In genomic region chr7:73345538-73345937, GRCh38 we compare ENCODE assay signal across 1 cellular context.
A peak's percentile ranks its signal among the peaks of the same experiment; 100 is the strongest.
TF ChIP-seq lines count a peak whose summit lies in the region.

No MANE protein-coding gene starts in this region.

TF ChIP-seq in liver, 16 proteins besides CTCF, POLR2A, EP300 and RAD21:
- TF ChIP-seq, protein P1, sequence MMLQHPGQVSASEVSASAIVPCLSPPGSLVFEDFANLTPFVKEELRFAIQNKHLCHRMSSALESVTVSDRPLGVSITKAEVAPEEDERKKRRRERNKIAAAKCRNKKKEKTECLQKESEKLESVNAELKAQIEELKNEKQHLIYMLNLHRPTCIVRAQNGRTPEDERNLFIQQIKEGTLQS (IDR thresholded peaks at IDR 0.05), result no peak
- no peak for TF ChIP-seq HNF4G (IDR thresholded peaks at IDR 0.05)
- no peak for TF ChIP-seq ZBTB33 (IDR thresholded peaks at IDR 0.05)
- TF ChIP-seq MAX (IDR thresholded peaks at IDR 0.05), result no peak
- TF ChIP-seq GABPA (IDR thresholded peaks at IDR 0.05 in 1 of 2, conservative IDR thresholded peaks at IDR 0.05 in 1 of 2), result no peak
- peak; percentile 42 to 45 for TF ChIP-seq RXRA (IDR thresholded peaks at IDR 0.05)
- no peak for TF ChIP-seq FOXA1 (IDR thresholded peaks at IDR 0.05)
- peak; percentile 16 for TF ChIP-seq TAF1 (conservative IDR thresholded peaks at IDR 0.05)
- peak; percentile 78 to 81 for TF ChIP-seq HNF4A (conservative IDR thresholded peaks at IDR 0.05)
- peak; percentile 80 for TF ChIP-seq SP1 (IDR thresholded peaks at IDR 0.05)
- TF ChIP-seq FOXA2 (IDR thresholded peaks at IDR 0.05), result no peak
- TF ChIP-seq REST (IDR thresholded peaks at IDR 0.05), result no peak
- no peak for TF ChIP-seq NR2F2 (IDR thresholded peaks at IDR 0.05)
- TF ChIP-seq YY1 (IDR thresholded peaks at IDR 0.05), result peak; percentile 30
- no peak for TF ChIP-seq JUND (IDR thresholded peaks at IDR 0.05)
- no peak for TF ChIP-seq EGR1 (IDR thresholded peaks at IDR 0.05; ENCODE audit: low read depth in 2 of 2)
